Comparison of ENCODE assay signal across 8 cellular contexts in genomic region chr2:102251042-102251848, GRCh38.
DNase-seq lines count a peak whose midpoint lies in the region; ATAC-seq lines count a peak whose summit lies in the region.

No MANE protein-coding gene starts in this region.

- H3K27me3 ChIP-seq in right cardiac atrium (ENCODE audit: control insufficient read depth, insufficient read depth): no peaks in the 10 kb centered on the region

- H3K9me3 ChIP-seq in right cardiac atrium (ENCODE audit: control insufficient read depth, low read length): no peaks in the 10 kb centered on the region

- peaks cover 12% of the 10 kb centered on the region for H3K36me3 Mint-ChIP-seq in activated naive CD4-positive, alpha-beta T cell treated with anti-CD3 and anti-CD28 coated beads, Interleukin-2, amount 10 ng/mL, durations not matched to agents 7 days and 5 days

- H3K27ac Mint-ChIP-seq in activated naive CD4-positive, alpha-beta T cell treated with anti-CD3 and anti-CD28 coated beads, Interleukin-2, amount 10 ng/mL, durations not matched to agents 7 days and 5 days: peak overlapping the region; percentile 78

- peak overlapping the region; percentile 73 for H3K4me3 Mint-ChIP-seq in activated naive CD4-positive, alpha-beta T cell treated with anti-CD3 and anti-CD28 coated beads, Interleukin-2, amount 10 ng/mL, durations not matched to agents 7 days and 5 days

- H3K4me3 ChIP-seq in right cardiac atrium (ENCODE audit: low read length) (peak overlapping the region; percentile 41), skeletal muscle cell (ENCODE audit: low read depth, low read length) (peak overlapping the region; percentile 41)

- H3K4me1 Mint-ChIP-seq in activated naive CD4-positive, alpha-beta T cell treated with anti-CD3 and anti-CD28 coated beads, Interleukin-2, amount 10 ng/mL, durations not matched to agents 7 days and 5 days: peaks cover 45% of the 10 kb centered on the region

- H3K4me1 ChIP-seq in right cardiac atrium (ENCODE audit: control insufficient read depth, insufficient read depth, low read length): no peaks in the 10 kb centered on the region

- peaks cover 7% of the 10 kb centered on the region for H3K9me3 Mint-ChIP-seq in activated naive CD4-positive, alpha-beta T cell treated with anti-CD3 and anti-CD28 coated beads, Interleukin-2, amount 10 ng/mL, durations not matched to agents 7 days and 5 days

- peak; percentile 64 for ATAC-seq in GM18868 (IDR thresholded peaks at IDR 0.05; ENCODE audit: unreplicated experiment)
- peak; percentile 84 to 90 for ATAC-seq in right cardiac atrium

- intact Hi-C loops in right cardiac atrium (cut with DNase I): loop anchor here in 2 of 4 donors (10.0 kb wide), 2 partner anchors 94 to 104 kb away; partner anchors contain the start of gene IL18R1 (in 1 of the 2)

- peaks cover 11% of the 10 kb centered on the region for H3K27me3 Mint-ChIP-seq in activated naive CD4-positive, alpha-beta T cell treated with anti-CD3 and anti-CD28 coated beads, Interleukin-2, amount 10 ng/mL, durations not matched to agents 7 days and 5 days

- CTCF ChIA-PET in activated naive CD4-positive, alpha-beta T cell treated with anti-CD3 and anti-CD28 coated beads, Interleukin-2, amount 10 ng/mL, durations not matched to agents 7 days and 5 days (lab: Charles Lee): interaction anchor here (0.6 to 4.9 kb wide), 28 partner anchors 9 to 910 kb away, joined by 3 to 63 read pairs (median 4); partner anchors contain the start of gene IL18R1

- DNase-seq in OCI-M1 (lab: John Stamatoyannopoulos, UW) (peak; percentile 69), right cardiac atrium (peak; percentile 69 to 84 (median 79)), skeletal muscle cell (ENCODE audit: low read depth) (no peak), NCI-H2171 treated with DMSO at 0.1 percent for 48 hours (lab: John Stamatoyannopoulos, UW) (no peak), cerebellum (ENCODE audit: low spot score) (no peak), middle frontal gyrus (ENCODE audit: extremely low spot score, low spot score) (no peak)
- DNase-seq in activated naive CD4-positive, alpha-beta T cell treated with anti-CD3 and anti-CD28 coated beads, Interleukin-2, amount 10 ng/mL, durations not matched to agents 7 days and 5 days: peak; percentile 67

- 8% methylated on average over 52 of the region's 52 CpGs for WGBS in right cardiac atrium

- H3K27ac ChIP-seq in right cardiac atrium (ENCODE audit: low read length): peak overlapping the region; percentile 28

Comparison
In these comparisons a context has a peak if more than half of its experiments do, and no peak if none do; other contexts are left out.
1. DNase-seq: peak in OCI-M1 (single experiment), activated naive CD4-positive, alpha-beta T cell treated with anti-CD3 and anti-CD28 coated beads, Interleukin-2, amount 10 ng/mL, durations not matched to agents 7 days and 5 days (single experiment) and right cardiac atrium (3 of 3); none in skeletal muscle cell (single experiment), NCI-H2171 treated with DMSO at 0.1 percent for 48 hours (single experiment), cerebellum (single experiment) and middle frontal gyrus (single experiment).